Comparison of ENCODE assay signal across 18 cellular contexts in the genomic region with DNA sequence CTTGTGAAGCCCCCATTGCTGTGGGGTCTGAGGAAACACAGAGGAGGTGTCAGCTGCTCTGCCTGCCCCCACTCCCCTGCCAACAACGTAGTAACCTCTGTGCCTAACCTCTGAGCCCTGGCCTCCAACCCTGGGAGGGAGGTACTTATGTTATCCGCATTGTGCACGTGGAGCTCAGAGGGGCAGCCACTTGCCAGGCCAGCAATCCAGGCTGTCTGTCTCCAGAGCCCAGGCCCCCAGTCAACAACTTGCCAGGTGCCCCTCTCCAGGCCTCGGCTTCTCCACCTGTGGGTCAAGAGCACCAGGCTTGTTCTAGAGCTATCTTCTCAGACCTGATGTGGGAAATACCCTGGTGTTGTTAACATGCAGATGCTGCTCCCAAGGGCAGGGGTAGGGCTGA.
"Had no signal": no experiment of that assay in that cellular context is flagged by ENCODE, and none has a peak within 500 bp of the region (broad histone marks: within the 10 kb centered on the region; RNA-seq: fewer than 3 reads in every experiment).

No MANE protein-coding gene starts in this region.

- ATAC-seq: activated CD4-positive, alpha-beta T cell treated with anti-CD3 and anti-CD28 coated beads for 36 hours; activated CD8-positive, alpha-beta memory T cell treated with anti-CD3 and anti-CD28 coated beads, Interleukin-2, amount 10 ng/mL, durations not matched to agents 7 days and 5 days; activated T-helper 17 cell treated with anti-CD3 and anti-CD28 coated beads, Interleukin-2, amount 50 U/mL, for 72 hours; effector memory CD8-positive, alpha-beta T cell; left lobe of liver; stimulated activated naive CD8-positive, alpha-beta T cell treated with anti-CD3 and anti-CD28 coated beads, Interleukin-15, Interleukin-2, amounts not matched to agents 100 U/mL and 50 U/mL, for 24 hours had no signal

- DNase-seq: activated CD4-positive, alpha-beta memory T cell treated with anti-CD3 and anti-CD28 coated beads, Interleukin-2, amount 10 ng/mL, durations not matched to agents 7 days and 5 days; activated CD4-positive, alpha-beta T cell treated with anti-CD3 and anti-CD28 coated beads for 36 hours; activated CD8-positive, alpha-beta memory T cell treated with anti-CD3 and anti-CD28 coated beads, Interleukin-2, amount 10 ng/mL, durations not matched to agents 7 days and 5 days; activated naive CD4-positive, alpha-beta T cell; activated naive CD8-positive, alpha-beta T cell treated with anti-CD3 and anti-CD28 coated beads for 36 hours; amygdala; effector memory CD8-positive, alpha-beta T cell; glutamatergic neuron; hypothalamus; kidney; midbrain; nephron progenitor cell; occipital lobe; stimulated activated naive CD8-positive, alpha-beta T cell treated with anti-CD3 and anti-CD28 coated beads, Interleukin-15, Interleukin-2, amounts not matched to agents 100 U/mL and 50 U/mL, for 24 hours; T-helper 2 cell had no signal

- FAIRE-seq: kidney had no signal

- H3K9me3 Mint-ChIP-seq: activated CD4-positive, alpha-beta memory T cell treated with anti-CD3 and anti-CD28 coated beads, Interleukin-2, amount 10 ng/mL, durations not matched to agents 7 days and 5 days; activated naive CD8-positive, alpha-beta T cell treated with anti-CD3 and anti-CD28 coated beads for 36 hours; activated T-helper 17 cell treated with anti-CD3 and anti-CD28 coated beads, Interleukin-2, amount 50 U/mL, for 72 hours; effector memory CD8-positive, alpha-beta T cell; nephron progenitor cell had no signal

- H3K27me3 Mint-ChIP-seq: activated CD4-positive, alpha-beta memory T cell treated with anti-CD3 and anti-CD28 coated beads, Interleukin-2, amount 10 ng/mL, durations not matched to agents 7 days and 5 days; activated CD4-positive, alpha-beta T cell treated with anti-CD3 and anti-CD28 coated beads for 36 hours; activated CD8-positive, alpha-beta memory T cell treated with anti-CD3 and anti-CD28 coated beads, Interleukin-2, amount 10 ng/mL, durations not matched to agents 7 days and 5 days; activated naive CD8-positive, alpha-beta T cell treated with anti-CD3 and anti-CD28 coated beads for 36 hours; activated T-helper 17 cell treated with anti-CD3 and anti-CD28 coated beads, Interleukin-2, amount 50 U/mL, for 72 hours; effector memory CD8-positive, alpha-beta T cell had no signal

- H3K27ac Mint-ChIP-seq: activated CD4-positive, alpha-beta memory T cell treated with anti-CD3 and anti-CD28 coated beads, Interleukin-2, amount 10 ng/mL, durations not matched to agents 7 days and 5 days; activated CD4-positive, alpha-beta T cell treated with anti-CD3 and anti-CD28 coated beads for 36 hours; activated CD8-positive, alpha-beta memory T cell treated with anti-CD3 and anti-CD28 coated beads, Interleukin-2, amount 10 ng/mL, durations not matched to agents 7 days and 5 days; activated naive CD8-positive, alpha-beta T cell treated with anti-CD3 and anti-CD28 coated beads for 36 hours; nephron progenitor cell; progenitor cell of endocrine pancreas had no signal
